In the genomic region with DNA sequence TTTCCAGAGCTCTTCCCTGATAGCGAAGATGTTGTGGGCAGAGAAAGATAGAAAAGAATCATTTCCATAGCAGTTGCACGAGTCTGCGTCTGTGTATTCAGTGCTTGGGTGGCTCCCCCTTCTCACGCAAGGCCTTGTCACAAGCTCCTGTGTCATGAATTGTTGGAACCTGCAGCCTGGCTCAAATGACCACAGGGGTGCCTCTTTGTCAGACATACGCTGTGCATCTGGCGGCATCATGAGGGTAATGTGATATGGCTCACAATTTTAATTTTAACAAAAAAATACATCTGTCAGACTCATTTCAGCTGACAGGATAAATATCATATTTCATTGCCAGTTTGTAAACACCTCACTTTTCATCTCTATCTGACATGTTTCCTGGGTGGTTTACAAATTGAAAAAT, we compare ENCODE assay signal across 17 cellular contexts.
DNase-seq lines count a peak whose midpoint lies in the region; ATAC-seq and TF ChIP-seq lines count a peak whose summit lies in the region.
"Had no signal": no experiment of that assay in that cellular context is flagged by ENCODE, and none has a peak within 500 bp of the region (broad histone marks: within the 10 kb centered on the region; RNA-seq: fewer than 3 reads in every experiment).

No MANE protein-coding gene starts in this region.

- H3K27me3 Mint-ChIP-seq in stimulated activated naive B cell treated with anti-CD40 and anti-IgM and Interleukin-4, amounts not matched to agents 10 μg/mL and 1 μg/mL and 100 μg/mL, for 72 hours, result no peaks in the 10 kb centered on the region

- POLR2A ChIA-PET in HEK293 (lab: Yijun Ruan, JAX), result no interaction called here

- H3K9me3 ChIP-seq in HEK293 (ENCODE audit: control insufficient read depth, insufficient read depth, low read depth, low read length), result no peaks in the 10 kb centered on the region

- no peaks in the 10 kb centered on the region for H3K9me3 Mint-ChIP-seq in stimulated activated naive B cell treated with anti-CD40 and anti-IgM and Interleukin-4, amounts not matched to agents 10 μg/mL and 1 μg/mL and 100 μg/mL, for 72 hours
- H3K9me3 Mint-ChIP-seq: activated naive CD4-positive, alpha-beta T cell treated with anti-CD3 and anti-CD28 coated beads, Interleukin-2, amount 50 U/mL, for 24 hours; natural killer cell treated with Interleukin-12 subunit alpha and Interleukin-12 subunit beta and Interleukin-15 and Interleukin-18, amount 100 ng/mL, for 72 hours had no signal

- H3K36me3 ChIP-seq in HEK293 (ENCODE audit: control insufficient read depth in 2 of 2, insufficient read depth in 1 of 2, low read length in 2 of 2), result no peaks in the 10 kb centered on the region

- H3K4me1 Mint-ChIP-seq in stimulated activated naive B cell treated with anti-CD40 and anti-IgM and Interleukin-4, amounts not matched to agents 10 μg/mL and 1 μg/mL and 100 μg/mL, for 72 hours, result no peaks in the 10 kb centered on the region
- H3K4me1 Mint-ChIP-seq: activated naive CD4-positive, alpha-beta T cell treated with anti-CD3 and anti-CD28 coated beads, Interleukin-2, amount 50 U/mL, for 24 hours; CD4-positive, alpha-beta memory T cell had no signal

- DNase-seq in NCI-H1930 (lab: John Stamatoyannopoulos, UW), result peak; percentile 8 to 38
- peak; percentile 70 for DNase-seq in NCI-H748 treated with DMSO at 0.1 percent for 48 hours (lab: John Stamatoyannopoulos, UW)
- DNase-seq in left kidney (ENCODE audit: low read depth, low spot score), result peak; percentile 75
- DNase-seq in stimulated activated naive B cell treated with anti-CD40 and anti-IgM and Interleukin-4, amounts not matched to agents 10 μg/mL and 1 μg/mL and 100 μg/mL, for 72 hours, result no peak
- no peak for DNase-seq in GOT3 (lab: John Stamatoyannopoulos, UW)
- DNase-seq: activated CD4-positive, alpha-beta T cell treated with anti-CD3 and anti-CD28 coated beads, Interleukin-2, amount 50 U/mL, for 4 hours; CD4-positive, alpha-beta memory T cell; dermis blood vessel endothelial cell; erythroblast; mammary epithelial cell; NCI-H226; stimulated activated CD4-positive, alpha-beta T cell treated with anti-CD3 and anti-CD28 coated beads, Interleukin-1b, Interleukin-23, amount 100 ng/mL, for 48 hours had no signal

- no peak overlapping the region for H3K4me3 ChIP-seq in HEK293 (ENCODE audit: low read depth, low read length)

- CTCF ChIA-PET in HEK293 (lab: Yijun Ruan, JAX), result interaction anchor here (1.2 to 2.1 kb wide), 2 partner anchors 21 to 25 kb away, joined by 4 to 9 read pairs; no protein-coding TSS in a partner anchor

- no peak overlapping the region for H3K27ac Mint-ChIP-seq in stimulated activated naive B cell treated with anti-CD40 and anti-IgM and Interleukin-4, amounts not matched to agents 10 μg/mL and 1 μg/mL and 100 μg/mL, for 72 hours
- H3K27ac Mint-ChIP-seq: activated naive CD4-positive, alpha-beta T cell treated with anti-CD3 and anti-CD28 coated beads, Interleukin-2, amount 50 U/mL, for 24 hours; CD4-positive, alpha-beta memory T cell; natural killer cell treated with Interleukin-12 subunit alpha and Interleukin-12 subunit beta and Interleukin-15 and Interleukin-18, amount 100 ng/mL, for 72 hours had no signal

- H3K27ac ChIP-seq in HEK293 (ENCODE audit: extremely low read depth, low read depth, low read length), result no peak overlapping the region

- no peak for ATAC-seq in stimulated activated naive B cell treated with anti-CD40 and anti-IgM and Interleukin-4, amounts not matched to agents 10 μg/mL and 1 μg/mL and 100 μg/mL, for 72 hours (replicated peaks)
- ATAC-seq in GM21825 (IDR thresholded peaks at IDR 0.05; ENCODE audit: unreplicated experiment) (no peak), HG03469 (IDR thresholded peaks at IDR 0.05; ENCODE audit: unreplicated experiment) (no peak)
- ATAC-seq: natural killer cell treated with Interleukin-12 subunit alpha and Interleukin-12 subunit beta and Interleukin-15 and Interleukin-18, amount 100 ng/mL, for 72 hours had no signal

- peaks cover 11% of the 10 kb centered on the region; the same call in 1 of the 2 replicates for H3K4me1 ChIP-seq in HEK293 (ENCODE audit: control insufficient read depth, insufficient read depth, low read length)

- no peak for TF ChIP-seq CTCF in HEK293 (tag by site-specific recombination; IDR thresholded peaks at IDR 0.05)

- no peaks in the 10 kb centered on the region for H3K36me3 Mint-ChIP-seq in stimulated activated naive B cell treated with anti-CD40 and anti-IgM and Interleukin-4, amounts not matched to agents 10 μg/mL and 1 μg/mL and 100 μg/mL, for 72 hours
- H3K36me3 Mint-ChIP-seq: CD4-positive, alpha-beta memory T cell; natural killer cell treated with Interleukin-12 subunit alpha and Interleukin-12 subunit beta and Interleukin-15 and Interleukin-18, amount 100 ng/mL, for 72 hours had no signal

- H3K4me3 Mint-ChIP-seq in stimulated activated naive B cell treated with anti-CD40 and anti-IgM and Interleukin-4, amounts not matched to agents 10 μg/mL and 1 μg/mL and 100 μg/mL, for 72 hours, result no peak overlapping the region
- H3K4me3 Mint-ChIP-seq: activated naive CD4-positive, alpha-beta T cell treated with anti-CD3 and anti-CD28 coated beads, Interleukin-2, amount 50 U/mL, for 24 hours; CD4-positive, alpha-beta memory T cell; natural killer cell treated with Interleukin-12 subunit alpha and Interleukin-12 subunit beta and Interleukin-15 and Interleukin-18, amount 100 ng/mL, for 72 hours had no signal

TF ChIP-seq in HEK293, 187 proteins besides CTCF, POLR2A, EP300 and RAD21 (continues in another document):
- TF ChIP-seq ZNF658 (tag by site-specific recombination; IDR thresholded peaks at IDR 0.05) (no peak), TRIM28 (IDR thresholded peaks at IDR 0.05; ENCODE audit: borderline replicate concordance, low read length) (peak; percentile 25; the same call in 1 of the 2 replicates), ZBTB20 (tag by site-specific recombination; IDR thresholded peaks at IDR 0.05) (no peak), REPIN1 (tag by site-specific recombination; IDR thresholded peaks at IDR 0.05; ENCODE audit: low read depth) (no peak), GLI4 (tag by site-specific recombination; IDR thresholded peaks at IDR 0.05) (no peak), ZNF391 (tag by site-specific recombination; IDR thresholded peaks at IDR 0.05; ENCODE audit: borderline replicate concordance, low read depth) (peak; percentile 30; the same call in 1 of the 2 replicates), ZSCAN30 (tag by site-specific recombination; IDR thresholded peaks at IDR 0.05) (0 out of 2 replicates have a peak, but pooled peaks have one; percentile 36), TCF7L2 (IDR thresholded peaks at IDR 0.05; ENCODE audit: borderline replicate concordance, low read depth, low read length) (no peak), OSR2 (tag by site-specific recombination; IDR thresholded peaks at IDR 0.05) (peak; percentile 65), PATZ1 (tag by site-specific recombination; IDR thresholded peaks at IDR 0.05) (0 out of 2 replicates have a peak, but pooled peaks have one; percentile 32), ZNF776 (tag by site-specific recombination; IDR thresholded peaks at IDR 0.05; ENCODE audit: borderline replicate concordance) (no peak), ZNF223 (tag by site-specific recombination; IDR thresholded peaks at IDR 0.05) (no peak), ZFP41 (tag by site-specific recombination; IDR thresholded peaks at IDR 0.05; ENCODE audit: borderline replicate concordance) (no peak), FEZF1 (tag by site-specific recombination; IDR thresholded peaks at IDR 0.05) (peak; percentile 46; the same call in 1 of the 2 replicates)
- TF ChIP-seq, protein P1, sequence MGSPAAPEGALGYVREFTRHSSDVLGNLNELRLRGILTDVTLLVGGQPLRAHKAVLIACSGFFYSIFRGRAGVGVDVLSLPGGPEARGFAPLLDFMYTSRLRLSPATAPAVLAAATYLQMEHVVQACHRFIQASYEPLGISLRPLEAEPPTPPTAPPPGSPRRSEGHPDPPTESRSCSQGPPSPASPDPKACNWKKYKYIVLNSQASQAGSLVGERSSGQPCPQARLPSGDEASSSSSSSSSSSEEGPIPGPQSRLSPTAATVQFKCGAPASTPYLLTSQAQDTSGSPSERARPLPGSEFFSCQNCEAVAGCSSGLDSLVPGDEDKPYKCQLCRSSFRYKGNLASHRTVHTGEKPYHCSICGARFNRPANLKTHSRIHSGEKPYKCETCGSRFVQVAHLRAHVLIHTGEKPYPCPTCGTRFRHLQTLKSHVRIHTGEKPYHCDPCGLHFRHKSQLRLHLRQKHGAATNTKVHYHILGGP (tag by site-specific recombination; IDR thresholded peaks at IDR 0.05), result no peak
- TF ChIP-seq, protein P2, sequence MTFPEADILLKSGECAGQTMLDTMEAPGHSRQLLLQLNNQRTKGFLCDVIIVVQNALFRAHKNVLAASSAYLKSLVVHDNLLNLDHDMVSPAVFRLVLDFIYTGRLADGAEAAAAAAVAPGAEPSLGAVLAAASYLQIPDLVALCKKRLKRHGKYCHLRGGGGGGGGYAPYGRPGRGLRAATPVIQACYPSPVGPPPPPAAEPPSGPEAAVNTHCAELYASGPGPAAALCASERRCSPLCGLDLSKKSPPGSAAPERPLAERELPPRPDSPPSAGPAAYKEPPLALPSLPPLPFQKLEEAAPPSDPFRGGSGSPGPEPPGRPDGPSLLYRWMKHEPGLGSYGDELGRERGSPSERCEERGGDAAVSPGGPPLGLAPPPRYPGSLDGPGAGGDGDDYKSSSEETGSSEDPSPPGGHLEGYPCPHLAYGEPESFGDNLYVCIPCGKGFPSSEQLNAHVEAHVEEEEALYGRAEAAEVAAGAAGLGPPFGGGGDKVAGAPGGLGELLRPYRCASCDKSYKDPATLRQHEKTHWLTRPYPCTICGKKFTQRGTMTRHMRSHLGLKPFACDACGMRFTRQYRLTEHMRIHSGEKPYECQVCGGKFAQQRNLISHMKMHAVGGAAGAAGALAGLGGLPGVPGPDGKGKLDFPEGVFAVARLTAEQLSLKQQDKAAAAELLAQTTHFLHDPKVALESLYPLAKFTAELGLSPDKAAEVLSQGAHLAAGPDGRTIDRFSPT (tag by site-specific recombination; IDR thresholded peaks at IDR 0.05), result no peak

Comparison
In these comparisons a context has a peak if more than half of its experiments do, and no peak if none do; other contexts are left out.
1. DNase-seq: peak in NCI-H1930 (2 of 2), NCI-H748 treated with DMSO at 0.1 percent for 48 hours (single experiment) and left kidney (single experiment); none in stimulated activated naive B cell treated with anti-CD40 and anti-IgM and Interleukin-4, amounts not matched to agents 10 μg/mL and 1 μg/mL and 100 μg/mL, for 72 hours (single experiment) and GOT3 (single experiment).